23 cellular contexts compared by ENCODE assay signal in the genomic region with DNA sequence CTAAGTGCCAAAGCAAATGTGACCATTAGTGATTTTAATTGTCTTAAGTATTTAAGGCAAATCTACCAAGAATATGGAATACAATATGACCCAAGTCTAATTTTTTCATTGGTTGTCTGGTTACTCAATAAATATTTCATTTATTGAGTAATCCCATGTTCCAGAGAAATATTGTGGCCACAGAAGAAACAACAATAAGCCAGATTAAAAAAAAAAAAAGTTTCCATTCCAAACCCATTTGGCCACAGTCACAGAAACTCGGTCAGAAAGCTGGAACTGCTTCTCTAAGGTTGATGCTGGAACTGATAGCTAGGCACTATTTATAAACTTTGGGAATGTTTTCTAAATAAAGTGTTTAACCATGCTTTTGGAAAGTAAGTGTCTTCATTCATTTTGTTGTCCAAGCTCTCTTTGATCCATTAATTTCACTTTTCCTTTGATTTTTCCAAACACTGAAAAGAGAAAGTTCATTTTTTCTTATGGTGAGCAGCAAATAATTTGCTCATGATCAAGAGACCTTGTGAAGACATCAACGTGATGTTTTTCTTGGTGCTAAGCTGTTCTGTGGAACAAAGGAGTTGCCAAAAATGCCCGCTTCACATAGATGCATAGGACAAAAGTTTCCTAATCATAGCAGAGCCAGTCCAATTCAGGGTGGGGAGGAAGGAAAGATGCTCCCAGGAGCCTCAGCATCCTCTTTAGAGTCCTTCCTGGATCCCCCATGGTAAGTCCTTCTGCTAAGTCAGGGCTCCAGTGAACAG.
DNase-seq lines count a peak whose midpoint lies in the region; ATAC-seq and TF ChIP-seq lines count a peak whose summit lies in the region.
"Had no signal": no experiment of that assay in that cellular context is flagged by ENCODE, and none has a peak within 500 bp of the region (broad histone marks: within the 10 kb centered on the region; RNA-seq: fewer than 3 reads in every experiment).

No MANE protein-coding gene starts in this region.

- CTCF ChIA-PET in MCF 10A (lab: Yijun Ruan, JAX): interaction anchor here (0.6 to 3.0 kb wide), 7 partner anchors 13 to 219 kb away, joined by 3 to 14 read pairs (median 4); no protein-coding TSS in a partner anchor

- H3K4me3 ChIP-seq in foreskin fibroblast (ENCODE audit: low read depth in 1 of 2, low read length in 2 of 2) (peak overlapping the region in 1 of 2 donors; percentile 16), skeletal muscle satellite cell (ENCODE audit: low read length) (no peak overlapping the region), uterus (no peak overlapping the region)
- H3K4me3 ChIP-seq: ascending aorta, right lobe of liver, SJSA1 had no signal

- TF ChIP-seq POLR2A in uterus (IDR thresholded peaks at IDR 0.05): no peak

- TF ChIP-seq CTCF in MCF 10A (IDR thresholded peaks at IDR 0.05; ENCODE audit: unreplicated experiment): no peak
- no peak for TF ChIP-seq CTCF in foreskin fibroblast (IDR thresholded peaks at IDR 0.05; ENCODE audit: low read depth, low read length)
- TF ChIP-seq CTCF in uterus (IDR thresholded peaks at IDR 0.05): no peak

- POLR2A ChIA-PET in MCF 10A (lab: Yijun Ruan, JAX): interaction anchor here (0.6 to 4.3 kb wide), 8 partner anchors 11 to 310 kb away, joined by 3 to 22 read pairs (median 4); a partner anchor contains a TSS

- H3K36me3 Mint-ChIP-seq in MCF 10A (ENCODE audit: insufficient read depth, unreplicated experiment): no peaks in the 10 kb centered on the region
- H3K36me3 Mint-ChIP-seq: activated CD8-positive, alpha-beta memory T cell treated with anti-CD3 and anti-CD28 coated beads, Interleukin-2, amount 10 ng/mL, durations not matched to agents 7 days and 5 days; activated naive CD4-positive, alpha-beta T cell treated with anti-CD3 and anti-CD28 coated beads, Interleukin-2, amount 50 U/mL, for 24 hours; CD8-positive, alpha-beta memory T cell had no signal

- H3K4me1 Mint-ChIP-seq in MCF 10A (ENCODE audit: insufficient read depth, unreplicated experiment): peaks cover 21% of the 10 kb centered on the region
- H3K4me1 Mint-ChIP-seq: activated CD8-positive, alpha-beta memory T cell treated with anti-CD3 and anti-CD28 coated beads, Interleukin-2, amount 10 ng/mL, durations not matched to agents 7 days and 5 days; activated naive CD4-positive, alpha-beta T cell treated with anti-CD3 and anti-CD28 coated beads, Interleukin-2, amount 50 U/mL, for 24 hours; CD8-positive, alpha-beta memory T cell; nephron progenitor cell; T-helper 17 cell had no signal

- peak overlapping the region; percentile 29 for H3K4me3 Mint-ChIP-seq in MCF 10A (ENCODE audit: unreplicated experiment)
- H3K4me3 Mint-ChIP-seq: activated CD8-positive, alpha-beta memory T cell treated with anti-CD3 and anti-CD28 coated beads, Interleukin-2, amount 10 ng/mL, durations not matched to agents 7 days and 5 days; activated naive CD4-positive, alpha-beta T cell treated with anti-CD3 and anti-CD28 coated beads, Interleukin-2, amount 50 U/mL, for 24 hours; activated T-helper 1 cell treated with anti-CD3 and anti-CD28 coated beads, Interleukin-12 subunit alpha, Interleukin-12 subunit beta, Interleukin-2, Interleukin-4 antibody, amounts not matched to agents 30 ng/mL and 10 ng/mL and 1 ng/mL, durations not matched to agents 14 hours and 24 hours and 36 hours; CD8-positive, alpha-beta memory T cell; nephron progenitor cell; T-helper 17 cell had no signal

- BruUV-seq in MCF 10A (replicated peaks; lab: Mats Ljungman, UMichigan): no TSS peak

- H3K9me3 Mint-ChIP-seq in MCF 10A (ENCODE audit: unreplicated experiment): peaks cover 16% of the 10 kb centered on the region
- H3K9me3 Mint-ChIP-seq: activated naive CD4-positive, alpha-beta T cell treated with anti-CD3 and anti-CD28 coated beads, Interleukin-2, amount 50 U/mL, for 24 hours; activated T-helper 1 cell treated with anti-CD3 and anti-CD28 coated beads, Interleukin-12 subunit alpha, Interleukin-12 subunit beta, Interleukin-2, Interleukin-4 antibody, amounts not matched to agents 30 ng/mL and 10 ng/mL and 1 ng/mL, durations not matched to agents 14 hours and 24 hours and 36 hours had no signal

- no peaks in the 10 kb centered on the region for H3K36me3 ChIP-seq in skeletal muscle satellite cell (ENCODE audit: insufficient read depth, low read length)
- H3K36me3 ChIP-seq in uterus: no peaks in the 10 kb centered on the region
- H3K36me3 ChIP-seq: ascending aorta, right lobe of liver, SJSA1 had no signal

- H3K27me3 Mint-ChIP-seq in MCF 10A (ENCODE audit: insufficient read depth, unreplicated experiment): no peaks in the 10 kb centered on the region
- H3K27me3 Mint-ChIP-seq: activated CD8-positive, alpha-beta memory T cell treated with anti-CD3 and anti-CD28 coated beads, Interleukin-2, amount 10 ng/mL, durations not matched to agents 7 days and 5 days had no signal

- no peak overlapping the region for H3K27ac ChIP-seq in uterus
- H3K27ac ChIP-seq: ascending aorta, right lobe of liver, SJSA1 had no signal

- H3K27me3 ChIP-seq in skeletal muscle satellite cell (ENCODE audit: control insufficient read depth, insufficient read depth, low read length) (no peaks in the 10 kb centered on the region), uterus (no peaks in the 10 kb centered on the region)
- H3K27me3 ChIP-seq: ascending aorta, right lobe of liver, SJSA1 had no signal

- peak; percentile 64 for DNase-seq in GM03348 (ENCODE audit: low spot score)
- DNase-seq in MCF 10A (ENCODE audit: unreplicated experiment): peak; percentile 57
- DNase-seq in foreskin fibroblast: peak; percentile 31 to 70
- DNase-seq in NCI-H187 treated with DMSO at 0.1 percent for 48 hours (lab: John Stamatoyannopoulos, UW): no peak
- no peak for DNase-seq in uterus
- no peak for DNase-seq in Kasumi-1 (lab: John Stamatoyannopoulos, UW)
- DNase-seq: activated CD4-positive, alpha-beta T cell treated with anti-CD3 and anti-CD28 coated beads for 48 hours; activated CD8-positive, alpha-beta memory T cell treated with anti-CD3 and anti-CD28 coated beads, Interleukin-2, amount 10 ng/mL, durations not matched to agents 7 days and 5 days; CD8-positive, alpha-beta memory T cell; erythroblast; head of caudate nucleus; midbrain; NCI-H1092 treated with DMSO at 0.1 percent for 48 hours; NCI-H510A; nephron progenitor cell; right lobe of liver; T-helper 17 cell had no signal

- H3K4me1 ChIP-seq in skeletal muscle satellite cell (ENCODE audit: control insufficient read depth, insufficient read depth, low read length) (peaks cover 23% of the 10 kb centered on the region), uterus (no peaks in the 10 kb centered on the region)
- H3K4me1 ChIP-seq: ascending aorta, right lobe of liver, SJSA1 had no signal

- peak overlapping the region; percentile 67 for H3K9ac ChIP-seq in skeletal muscle satellite cell (ENCODE audit: low read depth, low read length)

- ATAC-seq in GM18867 (IDR thresholded peaks at IDR 0.05; ENCODE audit: unreplicated experiment): no peak
- ATAC-seq: activated CD8-positive, alpha-beta memory T cell treated with anti-CD3 and anti-CD28 coated beads, Interleukin-2, amount 10 ng/mL, durations not matched to agents 7 days and 5 days; right lobe of liver; T-helper 17 cell had no signal

- intact Hi-C loops in MCF 10A (cut with micrococcal nuclease): no loop called here
- intact Hi-C loops in uterus (cut with DNase I; ENCODE audit: low total_unique reads): no loop called here

- H3K27ac Mint-ChIP-seq in MCF 10A (ENCODE audit: low read depth, unreplicated experiment): peak overlapping the region; percentile 89
- H3K27ac Mint-ChIP-seq: activated CD8-positive, alpha-beta memory T cell treated with anti-CD3 and anti-CD28 coated beads, Interleukin-2, amount 10 ng/mL, durations not matched to agents 7 days and 5 days; activated naive CD4-positive, alpha-beta T cell treated with anti-CD3 and anti-CD28 coated beads, Interleukin-2, amount 50 U/mL, for 24 hours; activated T-helper 1 cell treated with anti-CD3 and anti-CD28 coated beads, Interleukin-12 subunit alpha, Interleukin-12 subunit beta, Interleukin-2, Interleukin-4 antibody, amounts not matched to agents 30 ng/mL and 10 ng/mL and 1 ng/mL, durations not matched to agents 14 hours and 24 hours and 36 hours; CD8-positive, alpha-beta memory T cell; nephron progenitor cell; T-helper 17 cell had no signal

- H3K4me2 ChIP-seq in skeletal muscle satellite cell (ENCODE audit: low read length): peak overlapping the region; percentile 38

- no peaks in the 10 kb centered on the region for H3K9me3 ChIP-seq in skeletal muscle satellite cell (replicated peaks; ENCODE audit: low read length)
- H3K9me3 ChIP-seq in uterus: no peaks in the 10 kb centered on the region
- H3K9me3 ChIP-seq: ascending aorta, right lobe of liver, SJSA1 had no signal

Comparison
In these comparisons a context has a peak if more than half of its experiments do, and no peak if none do; other contexts are left out.
1. DNase-seq: peak in GM03348 (single experiment), MCF 10A (single experiment) and foreskin fibroblast (2 of 2); none in NCI-H187 treated with DMSO at 0.1 percent for 48 hours (single experiment), uterus (0 of 2) and Kasumi-1 (0 of 2).